ENCODE assay signal across 9 cellular contexts in genomic region chr17:40419559-40420331, GRCh38. TPM values are rescaled to one million over a fixed set of nuclear protein-coding genes. Genes with fewer than 3 reads are reported as not detected.
DNase-seq lines count a peak whose midpoint lies in the region; ATAC-seq and TF ChIP-seq lines count a peak whose summit lies in the region.
"Had no signal": no experiment of that assay in that cellular context is flagged by ENCODE, and none has a peak within 500 bp of the region (broad histone marks: within the 10 kb centered on the region; RNA-seq: fewer than 3 reads in every experiment).

No MANE protein-coding gene starts in this region.

- H3K27ac ChIP-seq in endodermal cell (ENCODE audit: low read depth, low read length) (peak overlapping the region; percentile 44), upper lobe of right lung (peak overlapping the region; percentile 4), substantia nigra (ENCODE audit: low read depth, low read length, poor library complexity, severe bottlenecking) (no peak overlapping the region)

- H3K9me3 ChIP-seq in NT2/D1 (ENCODE audit: insufficient read depth, low read length) (no peaks in the 10 kb centered on the region), endodermal cell (ENCODE audit: control insufficient read depth, low read length) (no peaks in the 10 kb centered on the region), upper lobe of right lung (no peaks in the 10 kb centered on the region)

- DNase-seq in activated naive CD8-positive, alpha-beta T cell treated with anti-CD3 and anti-CD28 coated beads for 36 hours, result no peak
- no peak for DNase-seq in NT2/D1 (ENCODE audit: low read depth, low spot score)
- peak; percentile 61 for DNase-seq in endodermal cell
- DNase-seq in upper lobe of right lung, result no peak
- no peak for DNase-seq in substantia nigra (lab: John Stamatoyannopoulos, UW)
- no peak for DNase-seq in OCI-M2 (lab: John Stamatoyannopoulos, UW; ENCODE audit: unreplicated experiment)
- DNase-seq in hippocampal formation (lab: John Stamatoyannopoulos, UW), result no peak
- DNase-seq: NCI-H1930 had no signal

- no peak overlapping the region for H3K4me3 ChIP-seq in NT2/D1 (ENCODE audit: insufficient read length, low read depth)
- no peak overlapping the region for H3K4me3 ChIP-seq in endodermal cell (ENCODE audit: low read length)
- H3K4me3 ChIP-seq in upper lobe of right lung, result no peak overlapping the region

- WGBS in endodermal cell (ENCODE audit: insufficient coverage in 1 of 2, insufficient read length in 1 of 2), 2 experiments, result 50 to 86% methylated on average over 3 to 11 of the region's 11 CpGs

- no peaks in the 10 kb centered on the region for H3K27me3 ChIP-seq in NT2/D1 (ENCODE audit: insufficient read depth, insufficient read length)
- no peaks in the 10 kb centered on the region for H3K27me3 ChIP-seq in endodermal cell (ENCODE audit: control insufficient read depth, insufficient read depth, low read length, poor library complexity, severe bottlenecking)
- H3K27me3 ChIP-seq in upper lobe of right lung, result no peaks in the 10 kb centered on the region

- intact Hi-C loops in upper lobe of right lung (cut with DNase I), result no loop called here

- H3K36me3 Mint-ChIP-seq in activated naive CD8-positive, alpha-beta T cell, result no peaks in the 10 kb centered on the region
- H3K36me3 Mint-ChIP-seq in activated naive CD8-positive, alpha-beta T cell treated with anti-CD3 and anti-CD28 coated beads for 36 hours, result peaks cover 18% of the 10 kb centered on the region
- H3K36me3 Mint-ChIP-seq in endodermal cell (ENCODE audit: low read depth), result peaks cover 7% of the 10 kb centered on the region

- H3K9ac ChIP-seq in NT2/D1 (ENCODE audit: insufficient read length, low read depth), result peak overlapping the region; percentile 4
- no peak overlapping the region for H3K9ac ChIP-seq in endodermal cell (ENCODE audit: extremely low read depth, low read length, poor library complexity, severe bottlenecking)

- ATAC-seq in upper lobe of right lung, result no peak

- peak overlapping the region; percentile 22 for H3K27ac Mint-ChIP-seq in activated naive CD8-positive, alpha-beta T cell
- no peak overlapping the region for H3K27ac Mint-ChIP-seq in activated naive CD8-positive, alpha-beta T cell treated with anti-CD3 and anti-CD28 coated beads for 36 hours
- no peak overlapping the region for H3K27ac Mint-ChIP-seq in endodermal cell

- no peaks in the 10 kb centered on the region for H3K27me3 Mint-ChIP-seq in activated naive CD8-positive, alpha-beta T cell
- peaks cover 6% of the 10 kb centered on the region for H3K27me3 Mint-ChIP-seq in activated naive CD8-positive, alpha-beta T cell treated with anti-CD3 and anti-CD28 coated beads for 36 hours
- H3K27me3 Mint-ChIP-seq in endodermal cell (ENCODE audit: insufficient read depth), result no peaks in the 10 kb centered on the region

- H3K4me1 ChIP-seq in NT2/D1 (ENCODE audit: insufficient read depth, insufficient read length), result peaks cover 10% of the 10 kb centered on the region
- peaks cover 5% of the 10 kb centered on the region for H3K4me1 ChIP-seq in endodermal cell (ENCODE audit: control insufficient read depth, insufficient read depth, low read length)
- peaks cover 21% of the 10 kb centered on the region for H3K4me1 ChIP-seq in upper lobe of right lung

- H3K36me3 ChIP-seq in NT2/D1 (ENCODE audit: insufficient read depth, insufficient read length, low read length) (peaks cover 19% of the 10 kb centered on the region), endodermal cell (ENCODE audit: control insufficient read depth, insufficient read depth, low read length) (peaks cover 10% of the 10 kb centered on the region), upper lobe of right lung (no peaks in the 10 kb centered on the region)

- H3K9me3 Mint-ChIP-seq in activated naive CD8-positive, alpha-beta T cell (ENCODE audit: low read depth), result no peaks in the 10 kb centered on the region
- H3K9me3 Mint-ChIP-seq in activated naive CD8-positive, alpha-beta T cell treated with anti-CD3 and anti-CD28 coated beads for 36 hours, result no peaks in the 10 kb centered on the region
- H3K9me3 Mint-ChIP-seq in endodermal cell, result no peaks in the 10 kb centered on the region

- peak overlapping the region; percentile 70 for H3K4me3 Mint-ChIP-seq in activated naive CD8-positive, alpha-beta T cell
- no peak overlapping the region for H3K4me3 Mint-ChIP-seq in activated naive CD8-positive, alpha-beta T cell treated with anti-CD3 and anti-CD28 coated beads for 36 hours
- H3K4me3 Mint-ChIP-seq in endodermal cell, result no peak overlapping the region

- H3K4me1 Mint-ChIP-seq in activated naive CD8-positive, alpha-beta T cell (ENCODE audit: low read depth), result peaks cover 22% of the 10 kb centered on the region
- H3K4me1 Mint-ChIP-seq in activated naive CD8-positive, alpha-beta T cell treated with anti-CD3 and anti-CD28 coated beads for 36 hours, result peaks cover 24% of the 10 kb centered on the region
- peaks cover 21% of the 10 kb centered on the region for H3K4me1 Mint-ChIP-seq in endodermal cell

- TF ChIP-seq CTCF in endodermal cell (conservative IDR thresholded peaks at IDR 0.05), result no peak
- TF ChIP-seq CTCF in upper lobe of right lung (IDR thresholded peaks at IDR 0.05), result no peak

RNA-seq across cellular contexts. Expression of gene TOP2A, which starts 2.0 kb away (rescaled TPM):
- total RNA-seq in activated naive CD8-positive, alpha-beta T cell treated with anti-CD3 and anti-CD28 coated beads for 36 hours, result 100 to 1,000 TPM; 244 to 245 TPM
- total RNA-seq in endodermal cell, result 100 to 1,000 TPM; 173 to 246 TPM
- polyA plus RNA-seq in endodermal cell (2013, experiment 1 of 2), result 353 TPM
- 358 TPM for polyA plus RNA-seq in endodermal cell (2013, experiment 2 of 2)
- total RNA-seq in upper lobe of right lung, result 3.3 TPM

RNA-seq across cellular contexts. Expression of gene IGFBP4, which starts 23.5 kb away (rescaled TPM):
- total RNA-seq in activated naive CD8-positive, alpha-beta T cell treated with anti-CD3 and anti-CD28 coated beads for 36 hours, result 1 to 10 TPM; 5.6 to 6.5 TPM
- total RNA-seq in endodermal cell, result 10 to 100 TPM; 58.3 to 69.0 TPM
- polyA plus RNA-seq in endodermal cell (2013, experiment 1 of 2), result 39.9 TPM
- polyA plus RNA-seq in endodermal cell (2013, experiment 2 of 2), result 38.5 TPM
- total RNA-seq in upper lobe of right lung, result 381 TPM

RNA-seq across cellular contexts. Expression of gene GJD3, which starts 55.2 kb away (rescaled TPM):
- total RNA-seq in activated naive CD8-positive, alpha-beta T cell treated with anti-CD3 and anti-CD28 coated beads for 36 hours, result not detected
- total RNA-seq in endodermal cell, result not detected
- polyA plus RNA-seq in endodermal cell (2013, experiment 1 of 2), result not detected
- polyA plus RNA-seq in endodermal cell (2013, experiment 2 of 2), result not detected
- 2.8 TPM for total RNA-seq in upper lobe of right lung

Comparison
In these comparisons a context has a peak if more than half of its experiments do, and no peak if none do; other contexts are left out.
1. RNA of gene TOP2A, which starts 2.0 kb away (total RNA-seq): 173 to 246 TPM in endodermal cell and 244 to 245 TPM in activated naive CD8-positive, alpha-beta T cell treated with anti-CD3 and anti-CD28 coated beads for 36 hours; 3.3 TPM in upper lobe of right lung (single experiment); every median in the first group is over 10 times any median in the second.
2. RNA of gene IGFBP4, which starts 23.5 kb away (total RNA-seq): 381 TPM in upper lobe of right lung (single experiment) and 58.3 to 69.0 TPM in endodermal cell; 5.6 to 6.5 TPM in activated naive CD8-positive, alpha-beta T cell treated with anti-CD3 and anti-CD28 coated beads for 36 hours; every median in the first group is over 4 times any median in the second.